Comparison of ENCODE assay signal across 8 cellular contexts in the genomic region with DNA sequence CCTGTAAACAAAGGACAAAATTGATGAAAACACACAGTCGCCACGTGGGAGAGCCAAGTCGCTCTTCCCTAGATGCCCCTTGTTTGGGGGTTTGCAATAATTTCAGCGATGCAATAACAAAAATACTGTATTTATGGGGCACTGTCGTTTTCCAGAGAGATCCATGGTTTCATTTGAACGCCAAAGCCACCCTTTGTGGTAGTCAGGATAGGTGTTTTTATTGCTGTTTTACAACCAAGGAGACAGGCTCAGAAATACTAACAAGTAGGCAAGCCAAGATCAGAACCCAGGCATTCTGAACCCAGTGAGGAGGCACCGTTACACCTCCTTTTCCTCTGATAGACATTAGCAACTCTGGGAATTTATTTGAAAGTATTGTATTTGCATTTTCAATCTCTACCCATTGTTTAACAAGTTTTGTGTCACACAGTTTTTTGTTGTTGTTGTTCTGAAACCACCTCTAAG. TPM values are rescaled to one million over a fixed set of nuclear protein-coding genes. Genes with fewer than 3 reads are reported as not detected.
DNase-seq lines count a peak whose midpoint lies in the region; ATAC-seq and TF ChIP-seq lines count a peak whose summit lies in the region.

No MANE protein-coding gene starts in this region.

- peak overlapping the region; percentile 57 for H3K9ac ChIP-seq in endodermal cell (ENCODE audit: extremely low read depth, low read length, poor library complexity, severe bottlenecking)

- H3K9me3 ChIP-seq in DOHH2 (ENCODE audit: control insufficient read depth, insufficient read depth, low read length) (peaks cover 18% of the 10 kb centered on the region; the same call in 1 of the 2 replicates), endodermal cell (ENCODE audit: control insufficient read depth, low read length) (peaks cover 18% of the 10 kb centered on the region)

- H3K27me3 Mint-ChIP-seq in endodermal cell (ENCODE audit: insufficient read depth) (no peaks in the 10 kb centered on the region), osteocyte (ENCODE audit: unreplicated experiment) (no peaks in the 10 kb centered on the region)

- peaks cover 35% of the 10 kb centered on the region for H3K4me1 ChIP-seq in DOHH2 (ENCODE audit: control insufficient read depth, low read length)
- peaks cover 7% of the 10 kb centered on the region for H3K4me1 ChIP-seq in endodermal cell (ENCODE audit: control insufficient read depth, insufficient read depth, low read length)

- H3K36me3 Mint-ChIP-seq in endodermal cell (ENCODE audit: low read depth) (peaks cover 7% of the 10 kb centered on the region), osteocyte (ENCODE audit: unreplicated experiment) (no peaks in the 10 kb centered on the region)

- WGBS in endodermal cell (ENCODE audit: insufficient coverage in 1 of 2, insufficient read length in 1 of 2), 2 experiments, result 20 to 21% methylated on average over 7 of the region's 7 CpGs

- H3K4me3 ChIP-seq in DOHH2 (ENCODE audit: low read length) (peak overlapping the region; percentile 91), endodermal cell (ENCODE audit: low read length) (peak overlapping the region; percentile 88)

- peaks cover 8% of the 10 kb centered on the region; the same call in 1 of the 2 replicates for H3F3A ChIP-seq in DOHH2 (ENCODE audit: control insufficient read depth, insufficient read depth)

- ATAC-seq in HG02973 (IDR thresholded peaks at IDR 0.05; ENCODE audit: unreplicated experiment), result no peak

- peak overlapping the region; percentile 74 for H3K4me2 ChIP-seq in DOHH2 (ENCODE audit: low read length)

- H3K79me2 ChIP-seq in DOHH2 (ENCODE audit: control insufficient read depth, low read length), result peaks cover 56% of the 10 kb centered on the region

- H3K27me3 ChIP-seq in DOHH2 (ENCODE audit: control insufficient read depth, low read length) (no peaks in the 10 kb centered on the region), endodermal cell (ENCODE audit: control insufficient read depth, insufficient read depth, low read length, poor library complexity, severe bottlenecking) (no peaks in the 10 kb centered on the region)

- peak overlapping the region; percentile 47; the same call in 1 of the 2 replicates for H3K27ac ChIP-seq in DOHH2 (ENCODE audit: low read depth, low read length)
- H3K27ac ChIP-seq in endodermal cell (ENCODE audit: low read depth, low read length), result peak overlapping the region; percentile 67

- peaks cover 10% of the 10 kb centered on the region for H3K9me3 Mint-ChIP-seq in endodermal cell
- no peaks in the 10 kb centered on the region for H3K9me3 Mint-ChIP-seq in osteocyte (ENCODE audit: unreplicated experiment)

- no peak for TF ChIP-seq CTCF in DOHH2 (IDR thresholded peaks at IDR 0.05; ENCODE audit: low read depth, low read length, poor library complexity, severe bottlenecking)
- no peak for TF ChIP-seq CTCF in endodermal cell (conservative IDR thresholded peaks at IDR 0.05)
- no peak for TF ChIP-seq CTCF in osteocyte (IDR thresholded peaks at IDR 0.05)

- H3K36me3 ChIP-seq in DOHH2 (ENCODE audit: control insufficient read depth, low read length) (0 out of 2 replicates have a peak, but pooled peaks cover 5% of the 10 kb centered on the region), endodermal cell (ENCODE audit: control insufficient read depth, insufficient read depth, low read length) (no peaks in the 10 kb centered on the region)

- peaks cover 39% of the 10 kb centered on the region for H3K4me1 Mint-ChIP-seq in endodermal cell
- H3K4me1 Mint-ChIP-seq in osteocyte (ENCODE audit: unreplicated experiment), result peaks cover 34% of the 10 kb centered on the region

- peaks cover 14% of the 10 kb centered on the region; the same call in 1 of the 2 replicates for H4K20me1 ChIP-seq in DOHH2 (ENCODE audit: control insufficient read depth, insufficient read depth, low read depth, low read length)

- H3K9me2 ChIP-seq in DOHH2 (replicated peaks; ENCODE audit: control insufficient read depth, low read length), result no peaks in the 10 kb centered on the region; the same call in 1 of the 2 replicates

- H3K27ac Mint-ChIP-seq in endodermal cell, result peak overlapping the region; percentile 93
- H3K27ac Mint-ChIP-seq in osteocyte (ENCODE audit: unreplicated experiment), result peak overlapping the region; percentile 93

- DNase-seq in OCI-M1 (lab: John Stamatoyannopoulos, UW), result peak; percentile 53
- DNase-seq in endodermal cell, result no peak
- no peak for DNase-seq in osteocyte (ENCODE audit: extremely low spot score, unreplicated experiment)
- no peak for DNase-seq in GDM1 (lab: John Stamatoyannopoulos, UW)
- no peak for DNase-seq in LoVo (ENCODE audit: low spot score)
- no peak for DNase-seq in stimulated activated CD4-positive, alpha-beta T cell treated with anti-CD3 and anti-CD28 coated beads, Interleukin-2, amount 100 ng/mL, for 24 hours

- peak overlapping the region; percentile 86 for H3K4me3 Mint-ChIP-seq in endodermal cell
- H3K4me3 Mint-ChIP-seq in osteocyte (ENCODE audit: unreplicated experiment), result peak overlapping the region; percentile 85

RNA-seq across cellular contexts. Expression of gene BTBD7, which starts 0.8 kb away (rescaled TPM):
- total RNA-seq in endodermal cell, result 10 to 100 TPM; 42.8 to 48.6 TPM
- 18.2 TPM for polyA plus RNA-seq in endodermal cell (2013, experiment 1 of 2)
- polyA plus RNA-seq in endodermal cell (2013, experiment 2 of 2), result 19.4 TPM
- 43.4 and 45.9 TPM in 2 replicates for total RNA-seq in osteocyte

RNA-seq across cellular contexts. Expression of gene COX8C, which starts 13.3 kb away (rescaled TPM):
- total RNA-seq in endodermal cell (not detected), osteocyte (not detected in 2 replicates)
- polyA plus RNA-seq in endodermal cell (2013, experiment 1 of 2), result 0.68 TPM
- not detected for polyA plus RNA-seq in endodermal cell (2013, experiment 2 of 2)
